ENCODE assay signal across 29 cellular contexts in genomic region chr9:29176231-29176630, GRCh38. TPM values are rescaled to one million over a fixed set of nuclear protein-coding genes. Genes with fewer than 3 reads are reported as not detected.
A peak's percentile ranks its signal among the peaks of the same experiment; 100 is the strongest.
DNase-seq lines count a peak whose midpoint lies in the region; ATAC-seq, FAIRE-seq and TF ChIP-seq lines count a peak whose summit lies in the region.
"Had no signal": no experiment of that assay in that cellular context is flagged by ENCODE, and none has a peak within 500 bp of the region (broad histone marks: within the 10 kb centered on the region; RNA-seq: fewer than 3 reads in every experiment).

No MANE protein-coding gene starts in this region.

- H3K4me3 Mint-ChIP-seq in glutamatergic neuron (ENCODE audit: unreplicated experiment) (no peak overlapping the region), mesothelial cell of epicardium (no peak overlapping the region)
- H3K4me3 Mint-ChIP-seq: CD4-positive, alpha-beta T cell had no signal

- H3F3A ChIP-seq in Loucy (ENCODE audit: low read depth), result no peaks in the 10 kb centered on the region

- no peaks in the 10 kb centered on the region for H3K36me3 Mint-ChIP-seq in glutamatergic neuron (ENCODE audit: unreplicated experiment)
- no peaks in the 10 kb centered on the region for H3K36me3 Mint-ChIP-seq in mesothelial cell of epicardium

- H2AFZ ChIP-seq in Loucy (ENCODE audit: low read length), result peak overlapping the region; percentile 69

- no peaks in the 10 kb centered on the region for H3K36me3 ChIP-seq in Loucy (ENCODE audit: insufficient read depth, low read length)
- H3K36me3 ChIP-seq: BLaER1 treated with 17β-estradiol and CSF1 and Interleukin-3, amounts not matched to agents 10 nM and 100 nM had no signal

- H3K27ac Mint-ChIP-seq in glutamatergic neuron (ENCODE audit: unreplicated experiment), result peak overlapping the region; percentile 71
- H3K27ac Mint-ChIP-seq in mesothelial cell of epicardium, result no peak overlapping the region
- H3K27ac Mint-ChIP-seq: CD4-positive, alpha-beta T cell had no signal

- H4K20me1 ChIP-seq in Loucy (ENCODE audit: insufficient read depth, low read length, poor library complexity, severe bottlenecking), result no peaks in the 10 kb centered on the region
- H4K20me1 ChIP-seq: BLaER1 treated with 17β-estradiol and CSF1 and Interleukin-3, amounts not matched to agents 10 nM and 100 nM had no signal

- H3K79me2 ChIP-seq in Loucy (ENCODE audit: insufficient read depth, low read length), result no peaks in the 10 kb centered on the region

- DNase-seq in D721Med (ENCODE audit: insufficient read length, low spot score) (no peak), SK-MEL-5 (ENCODE audit: low read depth, low spot score) (peak; percentile 62), glutamatergic neuron (no peak), NCI-H748 treated with DMSO at 0.1 percent for 48 hours (lab: John Stamatoyannopoulos, UW) (no peak), mesothelial cell of epicardium (ENCODE audit: low spot score in 2 of 2, unreplicated experiment in 2 of 2) (no peak), DMS 273 treated with DMSO at 0.1 percent for 48 hours (lab: John Stamatoyannopoulos, UW) (no peak)
- DNase-seq: AML-193; CD4-positive, alpha-beta T cell; EL; GDM1; KG1; MM.1S; NCI-H1417; NCI-H1694; NCI-H2081; NCI-H2171; NCI-H226; NCI-H510A; NK-92 treated with Interleukin-12 subunit alpha and Interleukin-12 subunit beta, amount 100 ng/mL, for 24 hours; SIG-M5; T-helper 2 cell had no signal

- no peak overlapping the region for H3K9ac ChIP-seq in Loucy (ENCODE audit: low read depth, low read length, poor library complexity, severe bottlenecking)
- H3K9ac ChIP-seq: BLaER1 treated with 17β-estradiol and CSF1 and Interleukin-3, amounts not matched to agents 10 nM and 100 nM had no signal

- H3K4me1 ChIP-seq in Loucy (ENCODE audit: insufficient read depth, low read length, poor library complexity, severe bottlenecking), result no peaks in the 10 kb centered on the region

- peak; percentile 77 for FAIRE-seq in D721Med (lab: Jason Lieb, UNC)
- FAIRE-seq: A204.1, GM12878, GM19239, HTR-8/SVneo had no signal

- no peaks in the 10 kb centered on the region for H3K9me2 ChIP-seq in Loucy (replicated peaks; ENCODE audit: low read depth, low read length)

- ATAC-seq in GM18861 (IDR thresholded peaks at IDR 0.05; ENCODE audit: unreplicated experiment), result no peak
- ATAC-seq: GM12878, Panc1 had no signal

- in situ Hi-C loops in SK-MEL-5 (cut with HindIII; ENCODE audit: low pct_unique_long_range_greater_than_20kb, low sequenced_read_pairs), result no loop called here

- no peaks in the 10 kb centered on the region for H3K9me3 Mint-ChIP-seq in glutamatergic neuron (ENCODE audit: unreplicated experiment)
- no peaks in the 10 kb centered on the region for H3K9me3 Mint-ChIP-seq in mesothelial cell of epicardium
- H3K9me3 Mint-ChIP-seq: CD4-positive, alpha-beta T cell had no signal

- H3K4me1 Mint-ChIP-seq in glutamatergic neuron (ENCODE audit: low read depth, unreplicated experiment) (peaks cover 6% of the 10 kb centered on the region), mesothelial cell of epicardium (peaks cover 4% of the 10 kb centered on the region)

- H3K4me3 ChIP-seq in Loucy (ENCODE audit: low read length, poor library complexity, severe bottlenecking), result no peak overlapping the region
- H3K4me3 ChIP-seq: BLaER1 treated with 17β-estradiol and CSF1 and Interleukin-3, amounts not matched to agents 10 nM and 100 nM; GM12878 had no signal

- TF ChIP-seq CTCF in D721Med (IDR thresholded peaks at IDR 0.05; ENCODE audit: insufficient read depth, missing control alignments), result no peak
- no peak for TF ChIP-seq CTCF in Loucy (conservative IDR thresholded peaks at IDR 0.05; ENCODE audit: low read length)
- no peak for TF ChIP-seq CTCF in glutamatergic neuron (IDR thresholded peaks at IDR 0.05; ENCODE audit: partially characterized antibody, unreplicated experiment)
- TF ChIP-seq CTCF in mesothelial cell of epicardium (IDR thresholded peaks at IDR 0.05; ENCODE audit: unreplicated experiment), result no peak

- H3K27me3 Mint-ChIP-seq in glutamatergic neuron (ENCODE audit: unreplicated experiment), result no peaks in the 10 kb centered on the region
- H3K27me3 Mint-ChIP-seq in mesothelial cell of epicardium (ENCODE audit: low read depth), result no peaks in the 10 kb centered on the region
- H3K27me3 Mint-ChIP-seq: CD4-positive, alpha-beta T cell had no signal

- no peaks in the 10 kb centered on the region for H3K9me3 ChIP-seq in Loucy (ENCODE audit: insufficient read depth, low read depth, low read length)
- H3K9me3 ChIP-seq: BLaER1 treated with 17β-estradiol and CSF1 and Interleukin-3, amounts not matched to agents 10 nM and 100 nM had no signal

- H3K4me2 ChIP-seq in Loucy (ENCODE audit: low read depth, low read length, poor library complexity, severe bottlenecking), result no peak overlapping the region
- H3K4me2 ChIP-seq: BLaER1 treated with 17β-estradiol and CSF1 and Interleukin-3, amounts not matched to agents 10 nM and 100 nM had no signal

- H3K27me3 ChIP-seq in Loucy (ENCODE audit: insufficient read depth, low read length, poor library complexity, severe bottlenecking), result no peaks in the 10 kb centered on the region
- H3K27me3 ChIP-seq: BLaER1 treated with 17β-estradiol and CSF1 and Interleukin-3, amounts not matched to agents 10 nM and 100 nM had no signal

RNA-seq across cellular contexts. Expression of gene LINGO2, which starts 37.2 kb away (rescaled TPM):
- total RNA-seq in SK-MEL-5 (2014; rRNA removed; shearing (Covaris generic)), result 0.29 and 0.45 TPM in 2 replicates
- polyA plus RNA-seq in SK-MEL-5 (2015; cell fraction: cytosol; rRNA removed), result 0.44 and 0.51 TPM in 2 replicates
- polyA plus RNA-seq in SK-MEL-5 (2015; cell fraction: nucleus; rRNA removed), result 0.79 TPM in 2 replicates
- total RNA-seq in glutamatergic neuron (ENCODE audit: unreplicated experiment) (3.6 TPM), mesothelial cell of epicardium (4.2 to 5.0 TPM (median 4.6 TPM) in 3 replicates)
- total RNA-seq: CD4-positive, alpha-beta T cell; GM12878 had no signal
